Comparison of ENCODE assay signal across 8 cellular contexts in the genomic region with DNA sequence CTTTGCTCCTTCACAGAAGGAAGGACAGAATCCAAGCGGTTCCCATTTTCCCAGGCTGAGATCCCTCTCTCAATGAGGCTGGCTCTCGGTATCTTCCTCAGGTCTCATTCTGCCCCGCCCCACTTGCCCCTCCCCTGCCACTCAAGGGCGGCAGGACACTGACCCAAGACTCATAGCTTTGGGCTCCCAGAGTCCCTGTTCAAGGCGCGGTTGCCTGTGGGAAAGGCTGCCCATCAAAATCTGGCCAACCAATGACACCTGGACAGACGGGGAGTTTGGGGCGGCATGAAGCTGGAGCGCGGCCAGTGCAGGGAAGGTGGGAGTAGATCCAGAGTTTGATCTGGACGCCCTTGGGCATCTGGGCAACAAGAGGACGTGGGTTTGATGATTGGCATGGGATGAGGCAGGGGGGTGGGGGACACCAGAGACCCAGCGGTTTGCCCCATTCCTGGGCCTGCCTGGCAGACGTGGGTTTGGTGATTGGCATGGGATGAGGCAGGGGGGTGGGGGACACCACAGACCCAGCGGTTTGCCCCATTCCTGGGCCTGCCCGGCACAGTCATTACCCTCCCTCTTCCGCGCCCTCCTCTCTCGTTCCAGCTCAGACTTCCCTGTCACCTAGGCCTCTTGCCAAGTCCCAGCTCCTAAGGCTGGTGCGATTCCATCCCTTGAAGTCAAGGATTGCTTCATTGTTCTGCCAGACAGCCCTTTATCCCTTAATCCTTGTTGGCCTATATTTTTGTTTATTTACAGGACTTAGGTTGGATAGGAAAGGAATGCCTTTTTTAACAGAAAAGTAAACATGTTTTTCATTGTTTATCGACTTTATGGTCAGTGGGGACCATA.
DNase-seq lines count a peak whose midpoint lies in the region; ATAC-seq and TF ChIP-seq lines count a peak whose summit lies in the region.

No MANE protein-coding gene starts in this region.

- H3K4me3 ChIP-seq in coronary artery, result peak overlapping the region; percentile 76

- DNase-seq in Caki2 (ENCODE audit: low read depth), result peak; percentile 91
- DNase-seq in NCI-H2029 treated with DMSO at 0.1 percent for 48 hours (lab: John Stamatoyannopoulos, UW), result peak; percentile 53
- DNase-seq in coronary artery (ENCODE audit: low spot score), result no peak
- peak; percentile 65 for DNase-seq in medulla oblongata (ENCODE audit: extremely low spot score)
- peak; percentile 86 for DNase-seq in ureter (ENCODE audit: low spot score)

- H3K27ac ChIP-seq in coronary artery, result peak overlapping the region; percentile 93 to 96

- TF ChIP-seq CTCF in coronary artery (IDR thresholded peaks at IDR 0.05), result no peak

- in situ Hi-C loops in Caki2 (cut with HindIII; ENCODE audit: low pct_unique_long_range_greater_than_20kb, low sequenced_read_pairs), result no loop called here

- ATAC-seq in GM21526 (IDR thresholded peaks at IDR 0.05; ENCODE audit: low FRiP score, unreplicated experiment), result no peak
- no peak for ATAC-seq in HG03159 (IDR thresholded peaks at IDR 0.05; ENCODE audit: unreplicated experiment)
- no peak for ATAC-seq in GM21423 (IDR thresholded peaks at IDR 0.05; ENCODE audit: unreplicated experiment)
